8 cellular contexts compared by ENCODE assay signal in the genomic region with DNA sequence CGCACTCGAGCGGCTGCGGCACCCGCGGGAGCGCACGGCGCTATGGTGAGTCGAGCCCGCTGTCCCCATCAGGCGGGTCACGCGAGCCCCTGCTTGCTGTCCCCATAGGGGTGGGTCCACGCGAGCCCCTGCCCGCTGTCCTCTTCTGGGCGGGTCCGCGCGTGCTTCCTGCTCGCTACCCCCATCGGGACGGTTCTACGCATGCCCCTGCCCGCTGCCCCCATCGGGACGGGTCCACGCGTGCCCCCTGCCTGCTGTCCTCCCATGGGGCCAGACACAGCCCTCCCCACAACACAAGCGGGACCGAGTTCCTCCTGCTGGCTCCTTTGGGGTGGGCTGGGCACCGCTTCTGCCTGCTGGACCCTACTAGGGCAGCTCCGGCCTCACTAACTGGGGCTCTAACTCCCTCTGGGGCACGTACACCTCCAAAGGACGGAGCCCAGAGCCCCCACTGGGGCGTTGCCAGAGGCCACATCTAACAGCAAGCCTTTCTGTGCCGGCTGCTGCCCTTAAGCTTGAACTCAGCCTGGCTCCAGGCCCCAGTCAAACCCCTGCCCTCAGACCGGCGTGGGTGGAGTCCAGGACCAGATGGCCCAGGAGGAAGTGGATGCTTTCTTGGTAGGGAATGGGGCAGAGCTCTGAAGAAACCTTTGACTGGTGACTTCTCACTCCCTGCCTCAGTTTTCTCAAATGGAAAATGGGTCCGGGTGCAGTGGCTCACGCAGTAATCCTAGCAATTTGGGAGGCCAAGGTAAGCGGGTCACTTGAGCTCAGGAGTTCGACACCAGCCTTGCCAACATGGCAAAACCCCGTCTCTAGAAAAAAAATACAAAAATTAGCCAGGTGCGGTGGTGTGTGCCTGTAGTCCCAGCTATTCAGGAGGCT. TPM values are rescaled to one million over a fixed set of nuclear protein-coding genes. Genes with fewer than 3 reads are reported as not detected.
DNase-seq lines count a peak whose midpoint lies in the region; ATAC-seq and TF ChIP-seq lines count a peak whose summit lies in the region.

No MANE protein-coding gene starts in this region.

- 8 to 58% (median 21%) methylated on average over 6 to 46 of the region's 46 CpGs for WGBS in adrenal gland, 4 donors

- H3K36me3 Mint-ChIP-seq in progenitor cell of endocrine pancreas (ENCODE audit: insufficient read depth): peaks cover 7% of the 10 kb centered on the region

- H3K4me1 Mint-ChIP-seq in progenitor cell of endocrine pancreas (ENCODE audit: low read depth): no peaks in the 10 kb centered on the region

- peak; percentile 54 for DNase-seq in AG08395 (ENCODE audit: low spot score)
- DNase-seq in GM13977 (ENCODE audit: low spot score): no peak
- DNase-seq in NOMO-1 treated with dmso at 0.1 percent for 144 hours (lab: John Stamatoyannopoulos, UW; ENCODE audit: unreplicated experiment): peak; percentile 84
- peak; percentile 53 to 82 (median 69) for DNase-seq in adrenal gland
- peak; percentile 75 for DNase-seq in right atrium auricular region (ENCODE audit: low spot score)
- DNase-seq in progenitor cell of endocrine pancreas (ENCODE audit: low spot score, unreplicated experiment): no peak
- DNase-seq in SHP77 treated with DMSO at 0.1 percent for 48 hours (lab: John Stamatoyannopoulos, UW): no peak

- TF ChIP-seq POLR2A in adrenal gland (IDR thresholded peaks at IDR 0.05): peak in 1 of 2 donors; percentile 38

- H3K4me1 ChIP-seq in adrenal gland (replicated peaks in 1 of 2) (peaks cover 13 to 40% of the 10 kb centered on the region in 2 donors), right atrium auricular region (peaks cover 0 to 55% of the 10 kb centered on the region in 2 donors)

- TF ChIP-seq CTCF in GM13977 (IDR thresholded peaks at IDR 0.05; ENCODE audit: extremely low read depth, insufficient read depth, missing control alignments) (peak; percentile 20), adrenal gland (IDR thresholded peaks at IDR 0.05) (no peak), right atrium auricular region (IDR thresholded peaks at IDR 0.05) (peak in 1 of 2 donors; percentile 12), progenitor cell of endocrine pancreas (IDR thresholded peaks at IDR 0.05; ENCODE audit: unreplicated experiment) (no peak)

- in situ Hi-C loops in GM13977 (cut with MboI; ENCODE audit: low pct_unique_long_range_greater_than_20kb, low sequenced_read_pairs, unreplicated experiment): no loop called here

- ATAC-seq in HG02970 (IDR thresholded peaks at IDR 0.05; ENCODE audit: low FRiP score, unreplicated experiment): peak; percentile 24

- H3K27ac ChIP-seq in adrenal gland (peak overlapping the region; percentile 54 to 93 (median 74)), right atrium auricular region (peak overlapping the region; percentile 73 to 84)

- H3K36me3 ChIP-seq in adrenal gland (replicated peaks in 1 of 2) (peaks cover 0 to 25% of the 10 kb centered on the region in 2 donors), right atrium auricular region (peaks cover 12% of the 10 kb centered on the region)

- H3K27ac Mint-ChIP-seq in progenitor cell of endocrine pancreas: no peak overlapping the region

- H3K4me3 ChIP-seq in adrenal gland (peak overlapping the region; percentile 77 to 99 (median 87)), right atrium auricular region (peak overlapping the region; percentile 57 to 81)

- peak overlapping the region; percentile 77 for H3K4me3 Mint-ChIP-seq in progenitor cell of endocrine pancreas (ENCODE audit: low read depth)

- intact Hi-C loops in adrenal gland (cut with DNase I): no loop called here

- H3K9me3 Mint-ChIP-seq in progenitor cell of endocrine pancreas (ENCODE audit: low read depth): no peaks in the 10 kb centered on the region

- no peaks in the 10 kb centered on the region for H3K27me3 Mint-ChIP-seq in progenitor cell of endocrine pancreas

- H3K9me3 ChIP-seq in adrenal gland (replicated peaks in 1 of 3): no peaks in the 10 kb centered on the region
- H3K9me3 ChIP-seq in right atrium auricular region: no peaks in the 10 kb centered on the region

- H3K27me3 ChIP-seq in adrenal gland: no peaks in the 10 kb centered on the region
- no peaks in the 10 kb centered on the region for H3K27me3 ChIP-seq in right atrium auricular region

RNA-seq across cellular contexts. Expression of a gene that starts 0.7 kb away (rescaled TPM):
- total RNA-seq in adrenal gland (10 to 100 TPM; 38.3 to 79.1 (median 61.6) TPM), right atrium auricular region (10 to 100 TPM; 28.3 to 30.8 TPM), progenitor cell of endocrine pancreas (53.6 and 54.3 TPM in 2 replicates)
- polyA plus RNA-seq in adrenal gland: 10 to 100 TPM; 30.7 to 81.0 (median 39.8) TPM

RNA-seq across cellular contexts. Expression of a gene that starts 44.7 kb away (rescaled TPM):
- total RNA-seq in adrenal gland: 100 to 1,000 TPM in 7 of 8 donors, 10 to 100 TPM in 1; 80.4 to 181 (median 129) TPM
- 100 to 1,000 TPM in 2 of 3 donors, 10 to 100 TPM in 1; 36.1 to 200 (median 134) TPM for polyA plus RNA-seq in adrenal gland
- 10 to 100 TPM; 20.4 to 35.9 TPM for total RNA-seq in right atrium auricular region
- 102 and 107 TPM in 2 replicates for total RNA-seq in progenitor cell of endocrine pancreas

Comparison
In these comparisons a context has a peak if more than half of its experiments do, and no peak if none do; other contexts are left out.
1. DNase-seq: peak in AG08395 (single experiment), NOMO-1 treated with dmso at 0.1 percent for 144 hours (single experiment), adrenal gland (7 of 7) and right atrium auricular region (single experiment); none in GM13977 (single experiment), progenitor cell of endocrine pancreas (single experiment) and SHP77 treated with DMSO at 0.1 percent for 48 hours (single experiment).